ENCODE assay signal across 30 cellular contexts in the genomic region with DNA sequence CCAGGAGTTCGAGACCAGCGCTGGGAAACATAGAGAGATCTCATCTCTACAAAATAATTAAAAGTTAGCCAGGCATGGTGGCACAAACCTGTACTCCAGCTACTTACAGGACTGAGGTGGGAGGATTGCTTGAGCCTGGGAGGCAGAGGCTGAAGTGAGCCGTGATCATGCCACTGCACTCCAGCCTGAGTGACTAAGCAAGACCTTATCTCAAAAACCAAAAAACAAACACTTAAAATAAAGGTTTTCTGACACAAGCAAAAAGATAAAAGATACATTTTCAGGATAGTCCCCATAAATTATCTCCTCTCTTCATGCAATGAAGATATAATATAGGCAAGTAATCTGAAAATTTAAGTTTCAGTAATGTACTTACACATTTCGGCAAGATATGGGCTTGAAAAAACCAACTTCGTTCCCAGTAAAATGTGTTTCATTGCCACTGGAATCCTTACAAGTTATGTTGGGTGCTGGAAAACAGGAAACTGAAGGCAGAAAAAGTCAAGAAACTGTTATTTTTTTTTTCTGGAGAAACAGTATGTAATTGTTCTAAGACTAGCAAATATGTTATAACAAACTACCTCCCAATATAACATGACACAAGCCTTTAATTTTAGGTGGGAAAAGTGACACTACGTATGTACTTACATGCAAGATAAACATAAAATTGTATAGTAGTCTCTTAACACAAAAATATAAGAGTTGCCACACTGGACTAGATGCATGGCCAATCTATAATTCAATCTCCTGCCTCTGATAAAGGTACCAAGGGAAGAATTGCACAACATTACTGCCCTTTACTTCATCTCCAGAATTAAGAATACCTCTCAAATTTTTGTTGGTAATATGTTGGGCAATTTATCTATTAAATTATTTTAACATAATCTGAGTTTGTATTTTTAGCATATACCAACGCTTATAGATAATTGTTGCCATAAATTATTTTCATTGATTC. TPM values are rescaled to one million over a fixed set of nuclear protein-coding genes. Genes with fewer than 3 reads are reported as not detected.
DNase-seq lines count a peak whose midpoint lies in the region; ATAC-seq and TF ChIP-seq lines count a peak whose summit lies in the region.
"Had no signal": no experiment of that assay in that cellular context is flagged by ENCODE, and none has a peak within 500 bp of the region (broad histone marks: within the 10 kb centered on the region; RNA-seq: fewer than 3 reads in every experiment).

No MANE protein-coding gene starts in this region.

- H3K4me3 ChIP-seq in ascending aorta (no peak overlapping the region), fibroblast of the aortic adventitia (ENCODE audit: low read depth, low read length) (no peak overlapping the region), osteoblast (ENCODE audit: insufficient read depth, low read length) (no peak overlapping the region)
- H3K4me3 ChIP-seq: left ventricle myocardium inferior, PC-9, skin epidermis, stomach, tibial artery had no signal

- DNase-seq in HFFc6 (no peak), ascending aorta (ENCODE audit: low spot score in 2 of 2) (no peak), fibroblast of the aortic adventitia (ENCODE audit: low read depth) (peak; percentile 49), osteoblast (ENCODE audit: insufficient read length, low spot score, missing footprints) (no peak), GM13976 (ENCODE audit: low spot score) (no peak), ureter (ENCODE audit: low spot score) (no peak)
- DNase-seq: activated CD8-positive, alpha-beta memory T cell treated with anti-CD3 and anti-CD28 coated beads, Interleukin-2, amount 10 ng/mL, durations not matched to agents 7 days and 5 days; activated naive CD8-positive, alpha-beta T cell treated with anti-CD3 and anti-CD28 coated beads, Interleukin-2, amount 50 U/mL, for 24 hours; activated T-cell treated with anti-CD3 and anti-CD28 coated beads, Interleukin-2, amount 50 U/mL, for 48 hours; CD8-positive, alpha-beta memory T cell; DMS53; foreskin keratinocyte; GF-D8; left ventricle myocardium inferior; midbrain; naive thymus-derived CD8-positive, alpha-beta T cell; NCI-H1694 treated with DMSO at 0.1 percent for 48 hours; NCI-H524; occipital lobe; PC-9; SHP77; stomach; tibial artery had no signal

- intact Hi-C loops in ascending aorta (cut with DNase I): no loop called here

- ATAC-seq in GM21381 (IDR thresholded peaks at IDR 0.05; ENCODE audit: unreplicated experiment): no peak
- ATAC-seq in GM18511 (IDR thresholded peaks at IDR 0.05; ENCODE audit: unreplicated experiment): no peak
- ATAC-seq: activated CD8-positive, alpha-beta memory T cell treated with anti-CD3 and anti-CD28 coated beads, Interleukin-2, amount 10 ng/mL, durations not matched to agents 7 days and 5 days; activated naive CD8-positive, alpha-beta T cell treated with anti-CD3 and anti-CD28 coated beads, Interleukin-2, amount 50 U/mL, for 24 hours; foreskin keratinocyte; naive thymus-derived CD8-positive, alpha-beta T cell; WTC11 had no signal

- H3K4me2 ChIP-seq in osteoblast (ENCODE audit: insufficient read depth, low read length): no peak overlapping the region
- H3K4me2 ChIP-seq: PC-9 had no signal

- H3K27ac Mint-ChIP-seq in HFFc6: peak overlapping the region; percentile 42; the same call in 1 of the 2 replicates
- H3K27ac Mint-ChIP-seq: activated CD8-positive, alpha-beta memory T cell treated with anti-CD3 and anti-CD28 coated beads, Interleukin-2, amount 10 ng/mL, durations not matched to agents 7 days and 5 days; activated naive CD8-positive, alpha-beta T cell treated with anti-CD3 and anti-CD28 coated beads, Interleukin-2, amount 50 U/mL, for 24 hours; B cell; brain; WTC11 had no signal

- in situ Hi-C loops in GM13976 (cut with MboI; ENCODE audit: low sequenced_read_pairs, unreplicated experiment): no loop called here

- H3K27ac ChIP-seq in ascending aorta (peak overlapping the region; percentile 28 to 48), osteoblast (ENCODE audit: low read depth, low read length) (peak overlapping the region; percentile 61)
- H3K27ac ChIP-seq: foreskin keratinocyte, HL-60, left ventricle myocardium inferior, PC-9, skin epidermis, stomach had no signal

- H3K36me3 Mint-ChIP-seq in HFFc6 (ENCODE audit: low read depth): peaks cover 6% of the 10 kb centered on the region; the same call in 1 of the 2 replicates

- H3K36me3 ChIP-seq in ascending aorta (peaks cover 28 to 51% of the 10 kb centered on the region in 2 donors), osteoblast (ENCODE audit: insufficient read depth, low read length) (peaks cover 9% of the 10 kb centered on the region)

- H3K9me3 ChIP-seq in ascending aorta: no peaks in the 10 kb centered on the region
- no peaks in the 10 kb centered on the region for H3K9me3 ChIP-seq in osteoblast (ENCODE audit: low read depth, low read length)
- H3K9me3 ChIP-seq: left ventricle myocardium inferior, stomach, tibial artery had no signal

- H3K79me2 ChIP-seq in osteoblast (ENCODE audit: insufficient read depth, low read length): peaks cover 24% of the 10 kb centered on the region

- H3K9me3 Mint-ChIP-seq in HFFc6: no peaks in the 10 kb centered on the region
- H3K9me3 Mint-ChIP-seq: activated naive CD8-positive, alpha-beta T cell treated with anti-CD3 and anti-CD28 coated beads, Interleukin-2, amount 50 U/mL, for 24 hours; brain; CD8-positive, alpha-beta memory T cell; naive thymus-derived CD8-positive, alpha-beta T cell; WTC11 had no signal

- peaks cover 3% of the 10 kb centered on the region; the same call in 1 of the 2 replicates for H3K27me3 Mint-ChIP-seq in HFFc6 (ENCODE audit: insufficient read depth)
- H3K27me3 Mint-ChIP-seq: activated CD8-positive, alpha-beta memory T cell treated with anti-CD3 and anti-CD28 coated beads, Interleukin-2, amount 10 ng/mL, durations not matched to agents 7 days and 5 days; activated naive CD8-positive, alpha-beta T cell treated with anti-CD3 and anti-CD28 coated beads, Interleukin-2, amount 50 U/mL, for 24 hours; B cell; CD8-positive, alpha-beta memory T cell; naive thymus-derived CD8-positive, alpha-beta T cell had no signal

- H3K4me3 Mint-ChIP-seq in HFFc6: no peak overlapping the region
- H3K4me3 Mint-ChIP-seq: activated CD8-positive, alpha-beta memory T cell treated with anti-CD3 and anti-CD28 coated beads, Interleukin-2, amount 10 ng/mL, durations not matched to agents 7 days and 5 days; activated naive CD8-positive, alpha-beta T cell treated with anti-CD3 and anti-CD28 coated beads, Interleukin-2, amount 50 U/mL, for 24 hours; B cell; brain; CD8-positive, alpha-beta memory T cell; naive thymus-derived CD8-positive, alpha-beta T cell; WTC11 had no signal

- H3K27me3 ChIP-seq in ascending aorta: no peaks in the 10 kb centered on the region
- H3K27me3 ChIP-seq in osteoblast (ENCODE audit: insufficient read depth, low read length): no peaks in the 10 kb centered on the region
- H3K27me3 ChIP-seq: foreskin keratinocyte, stomach, tibial artery had no signal

- peaks cover 0 to 5% of the 10 kb centered on the region in 2 donors for H3K4me1 ChIP-seq in ascending aorta
- H3K4me1 ChIP-seq in osteoblast (ENCODE audit: insufficient read depth, low read length): peaks cover 4% of the 10 kb centered on the region
- H3K4me1 ChIP-seq: foreskin keratinocyte had no signal

- TF ChIP-seq CTCF in HFFc6 (IDR thresholded peaks at IDR 0.05) (no peak), ascending aorta (IDR thresholded peaks at IDR 0.05) (no peak), fibroblast of the aortic adventitia (IDR thresholded peaks at IDR 0.05; ENCODE audit: insufficient read depth, low read length) (no peak), osteoblast (IDR thresholded peaks at IDR 0.05; ENCODE audit: extremely low read depth, low read depth, low read length) (no peak), GM13976 (IDR thresholded peaks at IDR 0.05; ENCODE audit: borderline replicate concordance, control extremely low read depth, extremely low read depth, insufficient read depth, missing control alignments) (no peak)

- H4K20me1 ChIP-seq in osteoblast (ENCODE audit: insufficient read depth, low read length): no peaks in the 10 kb centered on the region

- H3K4me1 Mint-ChIP-seq in HFFc6 (ENCODE audit: low read depth): peaks cover 10% of the 10 kb centered on the region
- H3K4me1 Mint-ChIP-seq: activated naive CD8-positive, alpha-beta T cell treated with anti-CD3 and anti-CD28 coated beads, Interleukin-2, amount 50 U/mL, for 24 hours; B cell; brain; WTC11 had no signal

- H2AFZ ChIP-seq in osteoblast (ENCODE audit: low read length): no peak overlapping the region
- H2AFZ ChIP-seq: PC-9 had no signal

RNA-seq across cellular contexts. Expression of gene TM2D1, which starts 15.7 kb away (rescaled TPM):
- total RNA-seq in HFFc6 (2021; fragmentation: NEBNext Ultra II Directional; extraction: Animal tissue kit (Norgen Biotek cat#: 25700)): 10 to 100 TPM; 39.1 to 49.0 (median 40.4) TPM
- total RNA-seq in ascending aorta (43.2 TPM), fibroblast of the aortic adventitia (ENCODE audit: low replicate concordance) (55.0 and 89.8 TPM in 2 replicates), osteoblast (40.2 and 42.1 TPM in 2 replicates), ureter (63.4 TPM)

RNA-seq across cellular contexts. Expression of gene PATJ, which starts 33.0 kb away (rescaled TPM):
- 1 to 10 TPM; 4.7 to 8.0 (median 5.7) TPM for total RNA-seq in HFFc6 (2021; fragmentation: NEBNext Ultra II Directional; extraction: Animal tissue kit (Norgen Biotek cat#: 25700))
- total RNA-seq in ascending aorta (26.7 TPM), fibroblast of the aortic adventitia (ENCODE audit: low replicate concordance) (8.4 and 14.2 TPM in 2 replicates), osteoblast (8.8 and 10.1 TPM in 2 replicates), ureter (121 TPM)
